11 cellular contexts compared by ENCODE assay signal in genomic region chr1:84368441-84368840, GRCh38. TPM values are rescaled to one million over a fixed set of nuclear protein-coding genes. Genes with fewer than 3 reads are reported as not detected.
"Had no signal": no experiment of that assay in that cellular context is flagged by ENCODE, and none has a peak within 500 bp of the region (broad histone marks: within the 10 kb centered on the region; RNA-seq: fewer than 3 reads in every experiment).

No MANE protein-coding gene starts in this region.

- H3K9ac ChIP-seq: KMS-11 had no signal

- H3K4me2 ChIP-seq: GM23338, KMS-11 had no signal

- FAIRE-seq: H1, H54, HepG2 had no signal

- H3K4me3 Mint-ChIP-seq: GM23338, H9, HFFc6 had no signal

- H3K27ac ChIP-seq: HL-60, KMS-11 had no signal

- H3K4me3 ChIP-seq: GM23338 had no signal

- H3K4me1 Mint-ChIP-seq: GM23338, H9 had no signal

- H2AFZ ChIP-seq: GM23338 had no signal

- H3K27ac Mint-ChIP-seq: GM23338, H9, HFFc6 had no signal

- H3K9me3 Mint-ChIP-seq: GM23338, H9, HFFc6 had no signal

- ATAC-seq: GM23338, HepG2 had no signal

- DNase-seq: H9, HCEC 1CT, HFFc6, KBM-7 had no signal

RNA-seq across cellular contexts. Expression of gene DNASE2B, which starts 29.8 kb away (rescaled TPM):
- total RNA-seq: GM23338, H1, H9, HepG2, HFFc6, HT1080 had no signal
- polyA plus RNA-seq: GM23338, H1, HepG2 had no signal
